1 cellular context compared by ENCODE assay signal in the genomic region with DNA sequence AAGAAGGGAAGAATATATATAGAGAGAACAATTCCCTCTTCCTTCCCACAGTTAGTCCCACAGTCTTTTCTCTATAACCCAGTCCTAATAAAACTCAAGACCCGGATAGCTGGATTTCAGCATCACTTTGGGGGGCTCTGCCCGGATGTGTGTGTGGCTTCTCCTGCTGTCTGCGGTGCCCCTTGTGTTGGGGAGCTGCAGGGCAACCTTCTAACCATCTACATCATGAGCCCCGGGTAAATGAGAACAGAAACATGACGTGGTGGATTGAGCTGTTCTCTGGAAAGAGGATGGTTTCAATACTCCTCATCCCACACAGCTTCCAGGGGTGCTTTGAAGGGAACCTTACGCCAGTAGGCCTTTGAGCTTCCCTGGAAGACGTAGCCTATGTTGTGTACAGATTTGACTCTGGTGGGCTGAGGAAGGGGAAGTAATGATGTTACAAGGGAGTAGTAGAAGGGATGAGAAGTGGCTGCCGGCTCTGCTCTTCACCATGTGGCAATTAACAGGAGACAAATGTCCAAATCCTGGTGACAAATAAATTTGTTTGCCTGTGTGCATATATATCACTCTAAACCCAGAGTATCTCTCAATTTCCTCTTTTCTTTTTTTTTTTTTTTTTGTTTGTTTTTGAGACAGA.
TF ChIP-seq lines count a peak whose summit lies in the region.

No MANE protein-coding gene starts in this region.

TF ChIP-seq in HCT116, 20 proteins besides CTCF, POLR2A, EP300 and RAD21:
- TF ChIP-seq EZH2phosphoT487 (IDR thresholded peaks at IDR 0.05; ENCODE audit: borderline replicate concordance) (no peak), YY1 (IDR thresholded peaks at IDR 0.05; ENCODE audit: extremely low read depth, insufficient replicate concordance, low read depth, low read length) (no peak), ZFX (IDR thresholded peaks at IDR 0.05) (no peak), EGR1 (IDR thresholded peaks at IDR 0.05; ENCODE audit: low read depth) (no peak), EZH2 (IDR thresholded peaks at IDR 0.05) (no peak), TCF7L2 (IDR thresholded peaks at IDR 0.05; ENCODE audit: borderline replicate concordance, extremely low read depth, insufficient read depth, insufficient read length) (no peak)
- TF ChIP-seq, protein P1, sequence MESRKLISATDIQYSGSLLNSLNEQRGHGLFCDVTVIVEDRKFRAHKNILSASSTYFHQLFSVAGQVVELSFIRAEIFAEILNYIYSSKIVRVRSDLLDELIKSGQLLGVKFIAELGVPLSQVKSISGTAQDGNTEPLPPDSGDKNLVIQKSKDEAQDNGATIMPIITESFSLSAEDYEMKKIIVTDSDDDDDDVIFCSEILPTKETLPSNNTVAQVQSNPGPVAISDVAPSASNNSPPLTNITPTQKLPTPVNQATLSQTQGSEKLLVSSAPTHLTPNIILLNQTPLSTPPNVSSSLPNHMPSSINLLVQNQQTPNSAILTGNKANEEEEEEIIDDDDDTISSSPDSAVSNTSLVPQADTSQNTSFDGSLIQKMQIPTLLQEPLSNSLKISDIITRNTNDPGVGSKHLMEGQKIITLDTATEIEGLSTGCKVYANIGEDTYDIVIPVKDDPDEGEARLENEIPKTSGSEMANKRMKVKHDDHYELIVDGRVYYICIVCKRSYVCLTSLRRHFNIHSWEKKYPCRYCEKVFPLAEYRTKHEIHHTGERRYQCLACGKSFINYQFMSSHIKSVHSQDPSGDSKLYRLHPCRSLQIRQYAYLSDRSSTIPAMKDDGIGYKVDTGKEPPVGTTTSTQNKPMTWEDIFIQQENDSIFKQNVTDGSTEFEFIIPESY (IDR thresholded peaks at IDR 0.05; ENCODE audit: extremely low read depth, insufficient replicate concordance, low read length): no peak
TF ChIP-seq in HCT116: peak in this region for 0.
